ENCODE assay signal across 1 cellular context in genomic region chr11:560305-561147, GRCh38.
TF ChIP-seq lines count a peak whose summit lies in the region.

Gene LMNTD2 (minus strand): TSS chr11:560738. CDS start chr11:560716, 22 bp downstream.
Gene RASSF7 (plus strand): TSS chr11:560970. CDS start chr11:561769, 799 bp downstream.

TF ChIP-seq in HepG2, 621 proteins besides CTCF, POLR2A, EP300 and RAD21 (continued from another document and continues in another):
- no peak for TF ChIP-seq HBP1 (CRISPR knock-in tag; IDR thresholded peaks at IDR 0.05; ENCODE audit: low read depth)
- TF ChIP-seq JUN (CRISPR knock-in tag; IDR thresholded peaks at IDR 0.05), result no peak
- peak; percentile 68; the same call in 1 of the 2 replicates for TF ChIP-seq GFI1 (CRISPR knock-in tag; IDR thresholded peaks at IDR 0.05; ENCODE audit: borderline replicate concordance)
- TF ChIP-seq RCOR2 (CRISPR knock-in tag; IDR thresholded peaks at IDR 0.05), result no peak
- TF ChIP-seq MNT (IDR thresholded peaks at IDR 0.05), result no peak
- 0 out of 2 replicates have a peak, but pooled peaks have one; percentile 50 for TF ChIP-seq ZNF724P (CRISPR knock-in tag; IDR thresholded peaks at IDR 0.05; ENCODE audit: borderline replicate concordance)
- no peak for TF ChIP-seq POLR2AphosphoS2 (IDR thresholded peaks at IDR 0.05; ENCODE audit: low read depth, low read length)
- no peak for TF ChIP-seq ARNT (IDR thresholded peaks at IDR 0.05)
- no peak for TF ChIP-seq CREB3 (CRISPR knock-in tag; IDR thresholded peaks at IDR 0.05)
- no peak for TF ChIP-seq ZBTB46 (CRISPR knock-in tag; IDR thresholded peaks at IDR 0.05; ENCODE audit: borderline replicate concordance)
- peak; percentile 44; the same call in 1 of the 2 replicates for TF ChIP-seq ZNF329 (CRISPR knock-in tag; IDR thresholded peaks at IDR 0.05; ENCODE audit: low read depth)
- TF ChIP-seq ZMYM2 (CRISPR knock-in tag; IDR thresholded peaks at IDR 0.05), result no peak
- TF ChIP-seq DMTF1 (CRISPR knock-in tag; IDR thresholded peaks at IDR 0.05), result no peak
- TF ChIP-seq ZBTB49 (CRISPR knock-in tag; IDR thresholded peaks at IDR 0.05; ENCODE audit: borderline replicate concordance), result no peak
- TF ChIP-seq TBX2 (CRISPR knock-in tag; IDR thresholded peaks at IDR 0.05; ENCODE audit: borderline replicate concordance), result peak; percentile 86
- no peak for TF ChIP-seq SOX13 (IDR thresholded peaks at IDR 0.05)
- TF ChIP-seq SOX13 (CRISPR knock-in tag; conservative IDR thresholded peaks at IDR 0.05 in 1 of 2, IDR thresholded peaks at IDR 0.05 in 1 of 2), result 0 out of 4 replicates have a peak, but pooled peaks of 1 of the 2 experiments have one; percentile 15
- no peak for TF ChIP-seq LCORL (IDR thresholded peaks at IDR 0.05)
- TF ChIP-seq LCORL (CRISPR knock-in tag; IDR thresholded peaks at IDR 0.05), result no peak
- peak; percentile 22 for TF ChIP-seq DMAP1 (CRISPR knock-in tag; IDR thresholded peaks at IDR 0.05)
- no peak for TF ChIP-seq ZNF207 (IDR thresholded peaks at IDR 0.05; ENCODE audit: borderline replicate concordance)
- no peak for TF ChIP-seq AKNA (CRISPR knock-in tag; IDR thresholded peaks at IDR 0.05; ENCODE audit: borderline replicate concordance)
- peak; percentile 46; the same call in 1 of the 2 replicates for TF ChIP-seq SNAI1 (CRISPR knock-in tag; IDR thresholded peaks at IDR 0.05; ENCODE audit: borderline replicate concordance)
- TF ChIP-seq ZNF660 (CRISPR knock-in tag; IDR thresholded peaks at IDR 0.05; ENCODE audit: borderline replicate concordance, low read depth), result no peak
- TF ChIP-seq DBP (CRISPR knock-in tag; IDR thresholded peaks at IDR 0.05; ENCODE audit: not compliant biosample characterization), result no peak
- peak; percentile 19; the same call in 1 of the 2 replicates for TF ChIP-seq ZNF160 (CRISPR knock-in tag; IDR thresholded peaks at IDR 0.05)
- TF ChIP-seq JUND (CRISPR knock-in tag; IDR thresholded peaks at IDR 0.05), result no peak
- no peak for TF ChIP-seq ETV6 (CRISPR knock-in tag; conservative IDR thresholded peaks at IDR 0.05)
- no peak for TF ChIP-seq ZNF318 (CRISPR knock-in tag; IDR thresholded peaks at IDR 0.05)
